8 cellular contexts compared by ENCODE assay signal in genomic region chr22:19892249-19892879, GRCh38. TPM values are rescaled to one million over a fixed set of nuclear protein-coding genes. Genes with fewer than 3 reads are reported as not detected.
DNase-seq lines count a peak whose midpoint lies in the region; ATAC-seq and TF ChIP-seq lines count a peak whose summit lies in the region.

No MANE protein-coding gene starts in this region.

- peaks cover 21% of the 10 kb centered on the region for H3K36me3 ChIP-seq in OCI-LY7 (ENCODE audit: insufficient read depth, low read length)
- no peaks in the 10 kb centered on the region for H3K36me3 ChIP-seq in mucosa of descending colon (ENCODE audit: low read depth)
- peaks cover 0 to 42% (median 16%) of the 10 kb centered on the region in 4 donors for H3K36me3 ChIP-seq in upper lobe of left lung

- no peak for TF ChIP-seq POLR2A in upper lobe of left lung (IDR thresholded peaks at IDR 0.05)

- ATAC-seq in mucosa of descending colon, result peak; percentile 36
- ATAC-seq in upper lobe of left lung (ENCODE audit: low FRiP score in 2 of 2), result no peak
- ATAC-seq in HG02852 (IDR thresholded peaks at IDR 0.05; ENCODE audit: unreplicated experiment), result no peak
- ATAC-seq in GM19035 (IDR thresholded peaks at IDR 0.05; ENCODE audit: unreplicated experiment), result no peak

- H3K27ac Mint-ChIP-seq in activated naive CD4-positive, alpha-beta T cell treated with anti-CD3 and anti-CD28 coated beads, Interleukin-2, amount 10 ng/mL, durations not matched to agents 7 days and 5 days, result peak overlapping the region; percentile 93

- CTCF ChIA-PET in GM10248 (lab: Yijun Ruan, JAX), result interaction anchor here (0.7 to 1.7 kb wide), 3 partner anchors 11 to 162 kb away, joined by 4 to 5 read pairs (median 5); no protein-coding TSS in a partner anchor
- CTCF ChIA-PET in OCI-LY7 (lab: Charles Lee; ENCODE audit: unreplicated experiment), result no interaction called here
- CTCF ChIA-PET in activated naive CD4-positive, alpha-beta T cell treated with anti-CD3 and anti-CD28 coated beads, Interleukin-2, amount 10 ng/mL, durations not matched to agents 7 days and 5 days (lab: Charles Lee), result interaction anchor here (0.7 to 1.4 kb wide), 2 partner anchors 37 to 38 kb away, joined by 3 to 7 read pairs; no protein-coding TSS in a partner anchor

- no peaks in the 10 kb centered on the region for H3K9me3 Mint-ChIP-seq in activated naive CD4-positive, alpha-beta T cell treated with anti-CD3 and anti-CD28 coated beads, Interleukin-2, amount 10 ng/mL, durations not matched to agents 7 days and 5 days

- peaks cover 75% of the 10 kb centered on the region for H3K4me1 Mint-ChIP-seq in activated naive CD4-positive, alpha-beta T cell treated with anti-CD3 and anti-CD28 coated beads, Interleukin-2, amount 10 ng/mL, durations not matched to agents 7 days and 5 days

- H2AFZ ChIP-seq in OCI-LY7 (ENCODE audit: low read length), result peak overlapping the region; percentile 3; the same call in 1 of the 2 replicates

- intact Hi-C loops in OCI-LY7 (cut with micrococcal nuclease; ENCODE audit: unreplicated experiment) (no loop called here), mucosa of descending colon (cut with DNase I, micrococcal nuclease) (no loop called here)

- H3K9me3 ChIP-seq in OCI-LY7 (ENCODE audit: low read length) (no peaks in the 10 kb centered on the region), mucosa of descending colon (no peaks in the 10 kb centered on the region), upper lobe of left lung (no peaks in the 10 kb centered on the region)

- TSS peak; percentile 54 for BruUV-seq in OCI-LY7 (replicated peaks; lab: Mats Ljungman, UMichigan)

- no peaks in the 10 kb centered on the region for H3K9me2 ChIP-seq in OCI-LY7 (ENCODE audit: insufficient read depth, low read length)

- H3K27ac ChIP-seq in OCI-LY7 (ENCODE audit: low read depth, low read length, poor library complexity, severe bottlenecking) (peak overlapping the region; percentile 99), upper lobe of left lung (peak overlapping the region; percentile 11 to 61 (median 47))

- H3K4me2 ChIP-seq in OCI-LY7 (ENCODE audit: low read length), result peak overlapping the region; percentile 91

- no peaks in the 10 kb centered on the region for H3K27me3 Mint-ChIP-seq in activated naive CD4-positive, alpha-beta T cell treated with anti-CD3 and anti-CD28 coated beads, Interleukin-2, amount 10 ng/mL, durations not matched to agents 7 days and 5 days

- H3K36me3 Mint-ChIP-seq in activated naive CD4-positive, alpha-beta T cell treated with anti-CD3 and anti-CD28 coated beads, Interleukin-2, amount 10 ng/mL, durations not matched to agents 7 days and 5 days, result peaks cover 4% of the 10 kb centered on the region

- peaks cover 35% of the 10 kb centered on the region for H3K79me2 ChIP-seq in OCI-LY7 (ENCODE audit: insufficient read depth, low read depth, low read length)

- 58 to 60% methylated on average over 20 to 22 of the region's 24 CpGs for WGBS in upper lobe of left lung, 2 donors

- DNase-seq in GM10248 (ENCODE audit: extremely low spot score) (peak; percentile 71), OCI-LY7 (ENCODE audit: low spot score) (peak; percentile 66), mucosa of descending colon (peak in 1 of 3 donors; percentile 63), upper lobe of left lung (peak in 1 of 2 donors; percentile 77), glomerular visceral epithelial cell (ENCODE audit: extremely low spot score) (no peak)
- DNase-seq in activated naive CD4-positive, alpha-beta T cell treated with anti-CD3 and anti-CD28 coated beads, Interleukin-2, amount 10 ng/mL, durations not matched to agents 7 days and 5 days, result peak; percentile 67

- H3K27me3 ChIP-seq in upper lobe of left lung, result no peaks in the 10 kb centered on the region

- TF ChIP-seq CTCF in GM10248 (IDR thresholded peaks at IDR 0.05; ENCODE audit: control extremely low read depth, extremely low read depth, low read depth, missing control alignments) (no peak), OCI-LY7 (conservative IDR thresholded peaks at IDR 0.05; ENCODE audit: low read length) (no peak), mucosa of descending colon (IDR thresholded peaks at IDR 0.05) (no peak), upper lobe of left lung (IDR thresholded peaks at IDR 0.05) (no peak)

- peak overlapping the region; percentile 59 for H3K4me3 Mint-ChIP-seq in activated naive CD4-positive, alpha-beta T cell treated with anti-CD3 and anti-CD28 coated beads, Interleukin-2, amount 10 ng/mL, durations not matched to agents 7 days and 5 days

- H3K4me1 ChIP-seq in OCI-LY7 (ENCODE audit: insufficient read depth, low read length, poor library complexity, severe bottlenecking) (peaks cover 99% of the 10 kb centered on the region), mucosa of descending colon (ENCODE audit: low read depth) (no peaks in the 10 kb centered on the region), upper lobe of left lung (peaks cover 9 to 26% (median 20%) of the 10 kb centered on the region in 4 donors)

- no peaks in the 10 kb centered on the region for H4K20me1 ChIP-seq in OCI-LY7 (ENCODE audit: insufficient read depth, low read length)

- H3K4me3 ChIP-seq in OCI-LY7 (ENCODE audit: low read depth, low read length, poor library complexity, severe bottlenecking), result peak overlapping the region; percentile 33
- H3K4me3 ChIP-seq in mucosa of descending colon, result no peak overlapping the region
- peak overlapping the region in 3 of 4 donors; percentile 12 to 31 (median 14) for H3K4me3 ChIP-seq in upper lobe of left lung

- no peak for TF ChIP-seq EP300 in upper lobe of left lung (IDR thresholded peaks at IDR 0.05)

- POLR2A ChIA-PET in GM10248 (lab: Yijun Ruan, JAX) (no interaction called here), OCI-LY7 (lab: Charles Lee) (interaction anchor here (0.5 to 2.9 kb wide), 6 partner anchors 36 to 619 kb away, joined by 3 to 20 read pairs (median 4); no protein-coding TSS in a partner anchor)

RNA-seq across cellular contexts. Expression of gene GNB1L, which starts 37.7 kb away (rescaled TPM):
- total RNA-seq in OCI-LY7 (2014; rRNA removed; shearing (Covaris generic)), result 21.2 and 26.7 TPM in 2 replicates
- total RNA-seq in OCI-LY7 (2022), result 12.9 and 13.1 TPM in 2 replicates
- 1 to 10 TPM; 2.7 to 4.7 (median 3.4) TPM for total RNA-seq in mucosa of descending colon
- 10 to 100 TPM in 1 of 6 donors, 1 to 10 TPM in 4, under 1 TPM in 1; 0.78 to 11.1 (median 6.8) TPM for total RNA-seq in upper lobe of left lung

RNA-seq across cellular contexts. Expression of gene RTL10, which starts 37.7 kb away (rescaled TPM):
- 25.5 and 28.2 TPM in 2 replicates for total RNA-seq in OCI-LY7 (2014; rRNA removed; shearing (Covaris generic))
- total RNA-seq in OCI-LY7 (2022), result 26.1 and 26.2 TPM in 2 replicates
- total RNA-seq in mucosa of descending colon, result 10 to 100 TPM; 10.1 to 12.2 (median 11.9) TPM
- 10 to 100 TPM; 16.4 to 27.4 (median 24.1) TPM for total RNA-seq in upper lobe of left lung

RNA-seq across cellular contexts. Expression of gene COMT, which starts 49.2 kb away (rescaled TPM):
- total RNA-seq in OCI-LY7 (2014; rRNA removed; shearing (Covaris generic)), result 102 and 112 TPM in 2 replicates
- total RNA-seq in OCI-LY7 (2022) (89.5 and 90.8 TPM in 2 replicates), mucosa of descending colon (10 to 100 TPM; 61.2 to 88.7 (median 70.7) TPM), upper lobe of left lung (100 to 1,000 TPM; 136 to 475 (median 272) TPM)

RNA-seq across cellular contexts. Expression of gene TXNRD2, which starts 49.3 kb away (rescaled TPM):
- 24.1 and 28.9 TPM in 2 replicates for total RNA-seq in OCI-LY7 (2014; rRNA removed; shearing (Covaris generic))
- total RNA-seq in OCI-LY7 (2022), result 23.5 and 24.7 TPM in 2 replicates
- 10 to 100 TPM; 20.9 to 23.6 (median 22.6) TPM for total RNA-seq in mucosa of descending colon
- 10 to 100 TPM; 29.6 to 78.6 (median 49.3) TPM for total RNA-seq in upper lobe of left lung
